26 cellular contexts compared by ENCODE assay signal in genomic region chr20:45173531-45173930, GRCh38. TPM values are rescaled to one million over a fixed set of nuclear protein-coding genes. Genes with fewer than 3 reads are reported as not detected.
"Had no signal": no experiment of that assay in that cellular context is flagged by ENCODE, and none has a peak within 500 bp of the region (broad histone marks: within the 10 kb centered on the region; RNA-seq: fewer than 3 reads in every experiment).

No MANE protein-coding gene starts in this region.

- H3K27me3 ChIP-seq: right atrium auricular region, sigmoid colon, transverse colon had no signal

- DNase-seq: effector memory CD4-positive, alpha-beta T cell; erythroblast; heart left ventricle; hypothalamus; kidney glomerular epithelial cell; mucosa of descending colon; naive thymus-derived CD8-positive, alpha-beta T cell; sigmoid colon; stimulated activated naive CD4-positive, alpha-beta T cell; stomach; substantia nigra; transverse colon had no signal

- H3K9me3 ChIP-seq: mucosa of descending colon, thoracic aorta, transverse colon had no signal

- H3K4me3 Mint-ChIP-seq: naive thymus-derived CD8-positive, alpha-beta T cell had no signal

- H3K27ac Mint-ChIP-seq: naive thymus-derived CD8-positive, alpha-beta T cell had no signal

- H3K4me3 ChIP-seq: heart left ventricle, mucosa of descending colon, right atrium auricular region, sigmoid colon, skin epidermis, stomach, thoracic aorta, transverse colon had no signal

- H3K36me3 ChIP-seq: heart left ventricle, right atrium auricular region, sigmoid colon, stomach, thoracic aorta, transverse colon had no signal

- FAIRE-seq: endometrium, frontal cortex, islet of Langerhans had no signal

- H3K4me1 Mint-ChIP-seq: naive thymus-derived CD8-positive, alpha-beta T cell had no signal

- ATAC-seq: heart left ventricle; left lobe of liver; naive thymus-derived CD8-positive, alpha-beta T cell had no signal

- H3K4me1 ChIP-seq: heart left ventricle, right atrium auricular region, sigmoid colon, stomach had no signal

- H3K27ac ChIP-seq: heart left ventricle, right atrium auricular region, sigmoid colon, stomach, thoracic aorta had no signal

RNA-seq across cellular contexts. Expression of gene PI3, which starts 1.2 kb away (rescaled TPM):
- total RNA-seq: fibroblast of lung; frontal cortex; glomerular endothelial cell; left lobe of liver; naive thymus-derived CD8-positive, alpha-beta T cell; osteocyte; posterior vena cava; right atrium auricular region; sigmoid colon; thoracic aorta had no signal
- polyA plus RNA-seq: fibroblast of lung; naive thymus-derived CD8-positive, alpha-beta T cell had no signal

RNA-seq across cellular contexts. Expression of gene SEMG1, which starts 33.3 kb away (rescaled TPM):
- total RNA-seq: fibroblast of lung; frontal cortex; glomerular endothelial cell; heart left ventricle; left lobe of liver; mucosa of descending colon; naive thymus-derived CD8-positive, alpha-beta T cell; osteocyte; posterior vena cava; right atrium auricular region; sigmoid colon; stomach; thoracic aorta; ureter had no signal
- polyA plus RNA-seq: fibroblast of lung; heart left ventricle; naive thymus-derived CD8-positive, alpha-beta T cell; neural cell; stomach had no signal

RNA-seq across cellular contexts. Expression of gene SEMG2, which starts 47.6 kb away (rescaled TPM):
- total RNA-seq: fibroblast of lung; frontal cortex; glomerular endothelial cell; heart left ventricle; left lobe of liver; lower leg skin; mucosa of descending colon; naive thymus-derived CD8-positive, alpha-beta T cell; osteocyte; posterior vena cava; right atrium auricular region; sigmoid colon; stomach; thoracic aorta; transverse colon; ureter had no signal
- polyA plus RNA-seq: fibroblast of lung; heart left ventricle; naive thymus-derived CD8-positive, alpha-beta T cell; neural cell; sigmoid colon; stomach had no signal

RNA-seq across cellular contexts. Expression of gene WFDC12, which starts 49.3 kb away (rescaled TPM):
- total RNA-seq: fibroblast of lung; frontal cortex; glomerular endothelial cell; heart left ventricle; left lobe of liver; mucosa of descending colon; naive thymus-derived CD8-positive, alpha-beta T cell; osteocyte; posterior vena cava; right atrium auricular region; sigmoid colon; stomach; thoracic aorta; ureter had no signal
- polyA plus RNA-seq: fibroblast of lung; heart left ventricle; naive thymus-derived CD8-positive, alpha-beta T cell; neural cell had no signal

RNA-seq across cellular contexts. Expression of gene WFDC5, which starts 58.6 kb away (rescaled TPM):
- total RNA-seq: fibroblast of lung; frontal cortex; glomerular endothelial cell; heart left ventricle; left lobe of liver; mucosa of descending colon; naive thymus-derived CD8-positive, alpha-beta T cell; osteocyte; posterior vena cava; right atrium auricular region; sigmoid colon; stomach; thoracic aorta; transverse colon had no signal
- polyA plus RNA-seq: fibroblast of lung; heart left ventricle; naive thymus-derived CD8-positive, alpha-beta T cell; neural cell had no signal
